16 cellular contexts compared by ENCODE assay signal in the genomic region with DNA sequence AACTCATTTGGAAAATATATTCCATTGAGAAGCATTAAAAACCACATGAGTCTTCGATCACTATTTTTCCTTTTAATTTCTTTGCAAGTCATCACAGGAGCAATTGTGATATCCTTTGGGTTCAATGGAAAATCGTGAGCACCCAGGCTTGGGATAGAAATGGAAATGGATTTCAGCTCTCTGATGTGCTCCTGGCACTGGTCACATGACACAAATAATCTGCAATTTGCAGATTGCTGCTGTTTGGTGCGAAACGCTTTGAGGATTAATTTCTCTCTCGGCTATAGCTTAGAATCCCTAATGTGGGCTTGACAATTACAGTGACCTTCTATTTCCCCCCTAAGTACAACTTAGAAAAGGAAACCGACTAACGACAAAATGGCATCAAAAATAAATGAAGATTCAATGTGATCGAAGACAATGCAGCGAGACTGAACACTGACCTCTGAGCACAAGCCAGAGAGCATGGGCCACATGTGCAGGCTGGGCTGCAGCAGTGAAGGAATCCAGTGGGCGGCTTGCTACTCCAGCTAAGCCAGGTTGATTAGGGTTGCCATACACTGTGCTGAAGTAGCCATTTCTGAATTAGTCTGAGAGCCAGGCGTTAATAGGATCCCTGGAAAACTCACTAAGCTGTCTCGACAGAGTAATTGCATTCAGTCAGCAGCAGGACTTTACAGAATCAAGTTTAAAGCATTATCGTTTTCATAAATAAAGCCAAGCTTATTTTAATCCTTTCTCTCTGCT.
"Had no signal": no experiment of that assay in that cellular context is flagged by ENCODE, and none has a peak within 500 bp of the region (broad histone marks: within the 10 kb centered on the region; RNA-seq: fewer than 3 reads in every experiment).

No MANE protein-coding gene starts in this region.

- H3K27ac Mint-ChIP-seq: activated CD4-positive, alpha-beta memory T cell treated with anti-CD3 and anti-CD28 coated beads, Interleukin-2, amount 10 ng/mL, durations not matched to agents 7 days and 5 days; activated naive CD8-positive, alpha-beta T cell treated with anti-CD3 and anti-CD28 coated beads, Interleukin-2, amount 10 ng/mL, durations not matched to agents 7 days and 5 days; activated T-cell treated with anti-CD3 and anti-CD28 coated beads, Interleukin-2, amount 50 U/mL, for 72 hours; memory B cell had no signal

- H3K27ac ChIP-seq: left lung, pancreas, spleen, upper lobe of left lung had no signal

- H3K4me3 Mint-ChIP-seq: activated CD4-positive, alpha-beta memory T cell treated with anti-CD3 and anti-CD28 coated beads, Interleukin-2, amount 10 ng/mL, durations not matched to agents 7 days and 5 days; activated naive CD8-positive, alpha-beta T cell treated with anti-CD3 and anti-CD28 coated beads, Interleukin-2, amount 10 ng/mL, durations not matched to agents 7 days and 5 days; activated T-cell treated with anti-CD3 and anti-CD28 coated beads, Interleukin-2, amount 50 U/mL, for 72 hours; memory B cell; neural crest cell had no signal

- DNase-seq: activated CD4-positive, alpha-beta memory T cell treated with anti-CD3 and anti-CD28 coated beads, Interleukin-2, amount 10 ng/mL, durations not matched to agents 7 days and 5 days; activated CD4-positive, alpha-beta T cell treated with anti-CD3 and anti-CD28 coated beads for 1 hour; activated CD8-positive, alpha-beta memory T cell treated with anti-CD3 and anti-CD28 coated beads, Interleukin-2, amount 50 U/mL, for 4 hours; activated gamma-delta T cell treated with Interleukin-2 at 50 U/mL for 16 hours; activated naive CD8-positive, alpha-beta T cell treated with anti-CD3 and anti-CD28 coated beads, Interleukin-2, amount 10 ng/mL, durations not matched to agents 7 days and 5 days; activated T-cell treated with anti-CD3 and anti-CD28 coated beads, Interleukin-2, amount 50 U/mL, for 72 hours; aorta; dorsolateral prefrontal cortex; left lung; pancreas; spleen; stimulated activated naive CD4-positive, alpha-beta T cell; upper lobe of left lung had no signal

- ATAC-seq: activated T-cell treated with anti-CD3 and anti-CD28 coated beads, Interleukin-2, amount 50 U/mL, for 72 hours; esophagus mucosa; left lung; pancreas had no signal

- H3K27me3 Mint-ChIP-seq: activated CD4-positive, alpha-beta memory T cell treated with anti-CD3 and anti-CD28 coated beads, Interleukin-2, amount 10 ng/mL, durations not matched to agents 7 days and 5 days; activated naive CD8-positive, alpha-beta T cell treated with anti-CD3 and anti-CD28 coated beads, Interleukin-2, amount 10 ng/mL, durations not matched to agents 7 days and 5 days; memory B cell had no signal

- H3K4me1 ChIP-seq: left lung, pancreas, spleen, upper lobe of left lung had no signal

- H3K9me3 Mint-ChIP-seq: activated CD4-positive, alpha-beta memory T cell treated with anti-CD3 and anti-CD28 coated beads, Interleukin-2, amount 10 ng/mL, durations not matched to agents 7 days and 5 days had no signal

- H3K9me3 ChIP-seq: pancreas, upper lobe of left lung had no signal

- H3K36me3 Mint-ChIP-seq: activated naive CD8-positive, alpha-beta T cell treated with anti-CD3 and anti-CD28 coated beads, Interleukin-2, amount 10 ng/mL, durations not matched to agents 7 days and 5 days had no signal

- H3K4me3 ChIP-seq: left lung, pancreas, spleen, upper lobe of left lung had no signal

- H3K4me1 Mint-ChIP-seq: activated CD4-positive, alpha-beta memory T cell treated with anti-CD3 and anti-CD28 coated beads, Interleukin-2, amount 10 ng/mL, durations not matched to agents 7 days and 5 days; memory B cell had no signal

- H3K36me3 ChIP-seq: left lung, pancreas, spleen, upper lobe of left lung had no signal

- H3K27me3 ChIP-seq: dorsolateral prefrontal cortex, left lung, pancreas, spleen, upper lobe of left lung had no signal
